20 cellular contexts compared by ENCODE assay signal in the genomic region with DNA sequence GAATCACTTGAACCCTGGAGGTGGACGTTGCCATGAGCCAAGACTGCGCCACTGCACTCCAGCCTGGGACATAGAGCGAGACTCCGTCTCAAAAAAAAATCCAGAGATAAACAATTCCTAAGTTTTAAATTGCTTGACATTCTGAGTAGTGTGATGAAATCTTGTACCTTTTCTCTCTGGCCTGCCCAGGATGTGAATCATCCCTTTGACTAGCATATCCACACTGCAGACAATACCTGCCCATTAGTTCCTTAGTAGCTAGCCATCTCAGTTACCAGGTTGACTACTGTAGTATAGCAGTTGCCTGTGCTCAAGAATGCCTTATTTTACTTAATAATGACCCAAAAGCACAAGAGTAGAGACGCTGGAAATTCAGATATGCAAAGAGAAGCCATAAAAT. TPM values are rescaled to one million over a fixed set of nuclear protein-coding genes. Genes with fewer than 3 reads are reported as not detected.
DNase-seq lines count a peak whose midpoint lies in the region; ATAC-seq and TF ChIP-seq lines count a peak whose summit lies in the region.
"Had no signal": no experiment of that assay in that cellular context is flagged by ENCODE, and none has a peak within 500 bp of the region (broad histone marks: within the 10 kb centered on the region; RNA-seq: fewer than 3 reads in every experiment).

No MANE protein-coding gene starts in this region.

- H3K27me3 ChIP-seq in ascending aorta: peaks cover 3% of the 10 kb centered on the region
- H3K27me3 ChIP-seq: adrenal gland, Peyer's patch had no signal

- no peaks in the 10 kb centered on the region for H3K36me3 ChIP-seq in ascending aorta
- H3K36me3 ChIP-seq: adrenal gland, lower lobe of right lung, Peyer's patch had no signal

- H3K27ac ChIP-seq in ascending aorta: no peak overlapping the region
- H3K27ac ChIP-seq: adrenal gland, lower lobe of right lung, Peyer's patch had no signal

- TF ChIP-seq CTCF in ascending aorta (IDR thresholded peaks at IDR 0.05): no peak

- H3K36me3 Mint-ChIP-seq in activated T-helper 17 cell treated with anti-CD3 and anti-CD28 coated beads, Interleukin-2, amount 50 U/mL, for 72 hours (ENCODE audit: low read depth): no peaks in the 10 kb centered on the region

- no peaks in the 10 kb centered on the region for H3K9me3 Mint-ChIP-seq in activated T-helper 17 cell treated with anti-CD3 and anti-CD28 coated beads, Interleukin-2, amount 50 U/mL, for 72 hours
- H3K9me3 Mint-ChIP-seq: activated CD4-positive, alpha-beta T cell treated with anti-CD3 and anti-CD28 coated beads, Interleukin-2, amount 10 ng/mL, durations not matched to agents 7 days and 5 days had no signal

- intact Hi-C loops in ascending aorta (cut with DNase I): no loop called here

- no peak overlapping the region for H3K4me3 Mint-ChIP-seq in activated T-helper 17 cell treated with anti-CD3 and anti-CD28 coated beads, Interleukin-2, amount 50 U/mL, for 72 hours
- H3K4me3 Mint-ChIP-seq: activated CD4-positive, alpha-beta T cell treated with anti-CD3 and anti-CD28 coated beads, Interleukin-2, amount 10 ng/mL, durations not matched to agents 7 days and 5 days had no signal

- no peak for ATAC-seq in activated T-helper 17 cell treated with anti-CD3 and anti-CD28 coated beads, Interleukin-2, amount 50 U/mL, for 72 hours (replicated peaks)
- no peak for ATAC-seq in HG02571 (IDR thresholded peaks at IDR 0.05; ENCODE audit: unreplicated experiment)
- no peak for ATAC-seq in left lobe of liver
- ATAC-seq: lower lobe of right lung had no signal

- peak overlapping the region; percentile 23 for H3K27ac Mint-ChIP-seq in activated T-helper 17 cell treated with anti-CD3 and anti-CD28 coated beads, Interleukin-2, amount 50 U/mL, for 72 hours
- H3K27ac Mint-ChIP-seq: activated CD4-positive, alpha-beta T cell treated with anti-CD3 and anti-CD28 coated beads, Interleukin-2, amount 10 ng/mL, durations not matched to agents 7 days and 5 days had no signal

- H3K4me3 ChIP-seq in ascending aorta: no peak overlapping the region
- H3K4me3 ChIP-seq: adrenal gland, lower lobe of right lung, Peyer's patch had no signal

- H3K27me3 Mint-ChIP-seq in activated T-helper 17 cell treated with anti-CD3 and anti-CD28 coated beads, Interleukin-2, amount 50 U/mL, for 72 hours: no peaks in the 10 kb centered on the region
- H3K27me3 Mint-ChIP-seq: activated CD4-positive, alpha-beta T cell treated with anti-CD3 and anti-CD28 coated beads, Interleukin-2, amount 10 ng/mL, durations not matched to agents 7 days and 5 days had no signal

- peak; percentile 71 for DNase-seq in DMS53 (lab: John Stamatoyannopoulos, UW)
- DNase-seq in HPDE6-E6E7 (ENCODE audit: extremely low spot score): peak; percentile 83
- peak; percentile 65 for DNase-seq in iris pigment epithelial cell (ENCODE audit: low read depth)
- no peak for DNase-seq in ascending aorta (ENCODE audit: low spot score in 2 of 2)
- no peak for DNase-seq in NCI-H2107 treated with DMSO at 0.1 percent for 48 hours (lab: John Stamatoyannopoulos, UW; ENCODE audit: unreplicated experiment)
- DNase-seq in left lobe of liver (ENCODE audit: low spot score): no peak
- DNase-seq: activated CD4-positive, alpha-beta T cell treated with anti-CD3 and anti-CD28 coated beads, Interleukin-2, amount 10 ng/mL, durations not matched to agents 7 days and 5 days; adrenal gland; dermis blood vessel endothelial cell; foreskin fibroblast; KBM-7; lower lobe of right lung; NCI-H187; Peyer's patch; T-helper 2 cell had no signal

- no peaks in the 10 kb centered on the region for H3K4me1 ChIP-seq in ascending aorta
- H3K4me1 ChIP-seq: adrenal gland, lower lobe of right lung, Peyer's patch had no signal

- peaks cover 5% of the 10 kb centered on the region for H3K4me1 Mint-ChIP-seq in activated T-helper 17 cell treated with anti-CD3 and anti-CD28 coated beads, Interleukin-2, amount 50 U/mL, for 72 hours

- H3K9me3 ChIP-seq in ascending aorta: no peaks in the 10 kb centered on the region
- H3K9me3 ChIP-seq: adrenal gland, lower lobe of right lung, Peyer's patch had no signal

RNA-seq across cellular contexts. Expression of a gene that starts 2.8 kb away (rescaled TPM):
- total RNA-seq in activated T-helper 17 cell treated with anti-CD3 and anti-CD28 coated beads, Interleukin-2, amount 50 U/mL, for 72 hours: 1 to 10 TPM in 1 of 2 donors, not detected in 1; 2.6 TPM
- total RNA-seq in ascending aorta (not detected), left lobe of liver (not detected)
- total RNA-seq: activated CD4-positive, alpha-beta T cell treated with anti-CD3 and anti-CD28 coated beads, Interleukin-2, amount 10 ng/mL, durations not matched to agents 7 days and 5 days; cardiac septum; G401; lower lobe of right lung; urinary bladder had no signal

RNA-seq across cellular contexts. Expression of a gene that starts 21.2 kb away (rescaled TPM):
- not detected for total RNA-seq in activated T-helper 17 cell treated with anti-CD3 and anti-CD28 coated beads, Interleukin-2, amount 50 U/mL, for 72 hours
- total RNA-seq in ascending aorta (not detected), left lobe of liver (not detected)
- total RNA-seq: activated CD4-positive, alpha-beta T cell treated with anti-CD3 and anti-CD28 coated beads, Interleukin-2, amount 10 ng/mL, durations not matched to agents 7 days and 5 days; adrenal gland; dermis blood vessel endothelial cell; G401; lower lobe of right lung; Peyer's patch; urinary bladder had no signal

RNA-seq across cellular contexts. Expression of a gene that starts 45.1 kb away (rescaled TPM):
- 100 to 1,000 TPM; 159 to 352 TPM for total RNA-seq in activated T-helper 17 cell treated with anti-CD3 and anti-CD28 coated beads, Interleukin-2, amount 50 U/mL, for 72 hours
- 75.0 TPM for total RNA-seq in ascending aorta
- total RNA-seq in left lobe of liver: 30.6 TPM
- total RNA-seq: G401 had no signal

RNA-seq across cellular contexts. Expression of a gene that starts 45.1 kb away (rescaled TPM):
- 10 to 100 TPM; 19.3 to 46.1 TPM for total RNA-seq in activated T-helper 17 cell treated with anti-CD3 and anti-CD28 coated beads, Interleukin-2, amount 50 U/mL, for 72 hours
- total RNA-seq in ascending aorta (166 TPM), left lobe of liver (3.0 TPM)

Comparison
In these comparisons a context has a peak if more than half of its experiments do, and no peak if none do; other contexts are left out.
1. DNase-seq: peak in DMS53 (single experiment), HPDE6-E6E7 (single experiment) and iris pigment epithelial cell (single experiment); none in ascending aorta (0 of 2), NCI-H2107 treated with DMSO at 0.1 percent for 48 hours (single experiment) and left lobe of liver (single experiment).